28 cellular contexts compared by ENCODE assay signal in genomic region chr12:51986834-51987233, GRCh38.
"Had no signal": no experiment of that assay in that cellular context is flagged by ENCODE, and none has a peak within 500 bp of the region (broad histone marks: within the 10 kb centered on the region; RNA-seq: fewer than 3 reads in every experiment).

No MANE protein-coding gene starts in this region.

- H3K4me3 ChIP-seq: stomach, suprapubic skin, testis, thoracic aorta, thyroid gland, tibial artery, tibial nerve, transverse colon, upper lobe of left lung, upper lobe of right lung, uterus, vagina had no signal

- H3K27ac ChIP-seq: stomach, suprapubic skin, testis, thoracic aorta, thyroid gland, tibial artery, tibial nerve, transverse colon, upper lobe of left lung, upper lobe of right lung, uterus, vagina had no signal

- H3K4me3 Mint-ChIP-seq: stimulated activated effector memory CD8-positive, alpha-beta T cell treated with anti-CD3 and anti-CD28 coated beads, Interleukin-12 subunit alpha, Interleukin-12 subunit beta, amount 100 ng/mL, for 72 hours; stimulated activated memory B cell treated with anti-CD40 and anti-IgM and Interleukin-4, amounts not matched to agents 10 μg/mL and 1 μg/mL and 100 μg/mL, for 72 hours; stimulated activated naive B cell treated with anti-CD40 and anti-IgM and Interleukin-4, amounts not matched to agents 10 μg/mL and 1 μg/mL and 100 μg/mL, for 72 hours; stimulated activated naive CD8-positive, alpha-beta T cell treated with anti-CD3 and anti-CD28 coated beads, Interleukin-15, amount 100 ng/mL, for 72 hours; stimulated activated naive CD8-positive, alpha-beta T cell treated with anti-CD3 and anti-CD28 coated beads, Interleukin-15, Interleukin-2, amounts not matched to agents 100 ng/mL and 50 ng/mL, for 24 hours; type B pancreatic cell had no signal

- H3K9me3 ChIP-seq: stomach, suprapubic skin, testis, thoracic aorta, thyroid gland, tibial artery, tibial nerve, transverse colon, upper lobe of left lung, upper lobe of right lung, uterus, vagina had no signal

- H3K27ac Mint-ChIP-seq: stimulated activated effector memory CD8-positive, alpha-beta T cell treated with anti-CD3 and anti-CD28 coated beads, Interleukin-12 subunit alpha, Interleukin-12 subunit beta, amount 100 ng/mL, for 72 hours; stimulated activated memory B cell treated with anti-CD40 and anti-IgM and Interleukin-4, amounts not matched to agents 10 μg/mL and 1 μg/mL and 100 μg/mL, for 72 hours; stimulated activated naive B cell treated with anti-CD40 and anti-IgM and Interleukin-4, amounts not matched to agents 10 μg/mL and 1 μg/mL and 100 μg/mL, for 72 hours; stimulated activated naive CD8-positive, alpha-beta T cell treated with anti-CD3 and anti-CD28 coated beads, Interleukin-15, amount 100 ng/mL, for 72 hours; stimulated activated naive CD8-positive, alpha-beta T cell treated with anti-CD3 and anti-CD28 coated beads, Interleukin-15, Interleukin-2, amounts not matched to agents 100 ng/mL and 50 ng/mL, for 24 hours; type B pancreatic cell had no signal

- H3K4me1 ChIP-seq: suprapubic skin, testis, thyroid gland, tibial artery, tibial nerve, transverse colon, upper lobe of left lung, upper lobe of right lung, uterus, vagina had no signal

- H3K27me3 Mint-ChIP-seq: stimulated activated memory B cell treated with anti-CD40 and anti-IgM and Interleukin-4, amounts not matched to agents 10 μg/mL and 1 μg/mL and 100 μg/mL, for 72 hours; stimulated activated naive B cell treated with anti-CD40 and anti-IgM and Interleukin-4, amounts not matched to agents 10 μg/mL and 1 μg/mL and 100 μg/mL, for 72 hours; stimulated activated naive CD8-positive, alpha-beta T cell treated with anti-CD3 and anti-CD28 coated beads, Interleukin-15, amount 100 ng/mL, for 72 hours; stimulated activated naive CD8-positive, alpha-beta T cell treated with anti-CD3 and anti-CD28 coated beads, Interleukin-15, Interleukin-2, amounts not matched to agents 100 ng/mL and 50 ng/mL, for 24 hours; type B pancreatic cell had no signal

- H3K4me1 Mint-ChIP-seq: stimulated activated effector memory CD8-positive, alpha-beta T cell treated with anti-CD3 and anti-CD28 coated beads, Interleukin-12 subunit alpha, Interleukin-12 subunit beta, amount 100 ng/mL, for 72 hours; stimulated activated memory B cell treated with anti-CD40 and anti-IgM and Interleukin-4, amounts not matched to agents 10 μg/mL and 1 μg/mL and 100 μg/mL, for 72 hours; stimulated activated naive B cell treated with anti-CD40 and anti-IgM and Interleukin-4, amounts not matched to agents 10 μg/mL and 1 μg/mL and 100 μg/mL, for 72 hours; stimulated activated naive CD8-positive, alpha-beta T cell treated with anti-CD3 and anti-CD28 coated beads, Interleukin-15, amount 100 ng/mL, for 72 hours had no signal

- H3K36me3 ChIP-seq: uterus had no signal

- H3K36me3 Mint-ChIP-seq: stimulated activated memory B cell treated with anti-CD40 and anti-IgM and Interleukin-4, amounts not matched to agents 10 μg/mL and 1 μg/mL and 100 μg/mL, for 72 hours had no signal

- H3K9me3 Mint-ChIP-seq: stimulated activated effector memory CD8-positive, alpha-beta T cell treated with anti-CD3 and anti-CD28 coated beads, Interleukin-12 subunit alpha, Interleukin-12 subunit beta, amount 100 ng/mL, for 72 hours; stimulated activated memory B cell treated with anti-CD40 and anti-IgM and Interleukin-4, amounts not matched to agents 10 μg/mL and 1 μg/mL and 100 μg/mL, for 72 hours; stimulated activated naive B cell treated with anti-CD40 and anti-IgM and Interleukin-4, amounts not matched to agents 10 μg/mL and 1 μg/mL and 100 μg/mL, for 72 hours; stimulated activated naive CD8-positive, alpha-beta T cell treated with anti-CD3 and anti-CD28 coated beads, Interleukin-15, amount 100 ng/mL, for 72 hours; stimulated activated naive CD8-positive, alpha-beta T cell treated with anti-CD3 and anti-CD28 coated beads, Interleukin-15, Interleukin-2, amounts not matched to agents 100 ng/mL and 50 ng/mL, for 24 hours; type B pancreatic cell had no signal

- DNase-seq: stimulated activated CD4-positive, alpha-beta T cell treated with anti-CD3 and anti-CD28 coated beads, Interleukin-2, amount 100 ng/mL, for 48 hours; stimulated activated CD4-positive, alpha-beta T cell treated with anti-CD3 and anti-CD28 coated beads, Interleukin-4, amount 100 ng/mL, for 1 hour; stimulated activated CD4-positive, alpha-beta T cell treated with anti-CD3 and anti-CD28 coated beads, Interleukin-4, amount 100 ng/mL, for 24 hours; stimulated activated CD4-positive, alpha-beta T cell treated with anti-CD3 and anti-CD28 coated beads, Interleukin-4, amount 100 ng/mL, for 4 hours; stimulated activated CD8-positive, alpha-beta memory T cell treated with anti-CD3 and anti-CD28 coated beads, Interleukin-4, amount 100 ng/mL, for 48 hours; stimulated activated naive B cell treated with anti-CD40 and anti-IgM and Interleukin-4, amounts not matched to agents 10 μg/mL and 1 μg/mL and 100 μg/mL, for 72 hours; stimulated activated naive CD4-positive, alpha-beta T cell; stimulated activated naive CD4-positive, alpha-beta T cell treated with Interleukin-2 at 50 U/mL for 16 hours; stimulated activated naive CD8-positive, alpha-beta T cell treated with anti-CD3 and anti-CD28 coated beads, Interleukin-15, amount 100 ng/mL, for 72 hours; stimulated activated naive CD8-positive, alpha-beta T cell treated with anti-CD3 and anti-CD28 coated beads, Interleukin-15, Interleukin-2, amounts not matched to agents 100 U/mL and 50 U/mL, for 24 hours; stomach; substantia nigra; testis; thyroid gland; tibial artery; transverse colon; trophoblast cell; upper lobe of left lung; upper lobe of right lung; uterus had no signal

- ATAC-seq: stimulated activated effector memory CD8-positive, alpha-beta T cell treated with anti-CD3 and anti-CD28 coated beads, Interleukin-12 subunit alpha, Interleukin-12 subunit beta, amount 100 ng/mL, for 72 hours; stimulated activated memory B cell treated with anti-CD40 and anti-IgM and Interleukin-4, amounts not matched to agents 10 μg/mL and 1 μg/mL and 100 μg/mL, for 72 hours; stimulated activated naive B cell treated with anti-CD40 and anti-IgM and Interleukin-4, amounts not matched to agents 10 μg/mL and 1 μg/mL and 100 μg/mL, for 72 hours; stimulated activated naive CD8-positive, alpha-beta T cell treated with anti-CD3 and anti-CD28 coated beads, Interleukin-15, amount 100 ng/mL, for 72 hours; stimulated activated naive CD8-positive, alpha-beta T cell treated with anti-CD3 and anti-CD28 coated beads, Interleukin-15, Interleukin-2, amounts not matched to agents 100 U/mL and 50 U/mL, for 24 hours; upper lobe of right lung had no signal

- H3K27me3 ChIP-seq: stomach, suprapubic skin, testis, thyroid gland, tibial artery, tibial nerve, transverse colon, upper lobe of left lung, upper lobe of right lung, uterus, vagina had no signal
